ENCODE assay signal across 14 cellular contexts in the genomic region with DNA sequence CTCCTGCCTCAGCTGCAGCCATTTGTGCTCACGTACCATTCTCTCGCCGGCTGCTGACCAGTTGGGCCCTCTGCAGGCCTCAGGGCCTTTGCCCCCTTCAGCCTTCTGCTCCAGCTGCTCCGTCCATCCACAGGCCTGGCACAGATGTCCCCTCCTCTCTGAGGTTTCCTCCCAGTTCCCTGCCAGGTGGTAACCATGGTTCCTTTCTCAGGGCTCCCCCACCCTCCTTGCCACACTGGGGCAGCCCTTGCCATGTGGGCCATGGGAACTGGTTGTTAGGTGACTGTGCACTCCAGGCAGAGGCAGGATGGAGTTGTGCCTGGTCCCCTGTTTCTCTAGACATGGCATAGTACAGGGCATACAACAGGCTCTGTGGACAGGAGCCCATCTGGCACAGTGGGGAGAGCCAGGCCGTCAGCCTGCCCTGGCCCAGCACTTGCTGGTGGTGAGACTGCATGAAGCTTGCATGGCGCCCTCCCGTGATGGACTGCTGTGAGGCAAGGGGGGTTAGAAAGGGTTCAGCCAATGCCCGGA.
DNase-seq lines count a peak whose midpoint lies in the region; ATAC-seq, FAIRE-seq and TF ChIP-seq lines count a peak whose summit lies in the region.
"Had no signal": no experiment of that assay in that cellular context is flagged by ENCODE, and none has a peak within 500 bp of the region (broad histone marks: within the 10 kb centered on the region; RNA-seq: fewer than 3 reads in every experiment).

No MANE protein-coding gene starts in this region.

- H3K4me1 Mint-ChIP-seq in mesothelial cell of epicardium = peaks cover 21% of the 10 kb centered on the region

- ATAC-seq in body of pancreas (peak; percentile 72), GM19035 (IDR thresholded peaks at IDR 0.05; ENCODE audit: unreplicated experiment) (no peak)
- ATAC-seq: activated CD4-positive, CD25-positive, alpha-beta regulatory T cell treated with anti-CD3 and anti-CD28 coated beads, Interleukin-2, amount 50 U/mL, for 24 hours; stimulated activated naive CD8-positive, alpha-beta T cell treated with anti-CD3 and anti-CD28 coated beads, Interleukin-15, amount 100 ng/mL, for 72 hours had no signal

- WGBS in body of pancreas, 2 donors = 56 to 59% methylated on average over 4 to 8 of the region's 8 CpGs

- FAIRE-seq in GM12891 (lab: Jason Lieb, UNC) = no peak

- TF ChIP-seq POLR2A in body of pancreas (IDR thresholded peaks at IDR 0.05) (peak in 1 of 3 donors; percentile 24), GM12891 (IDR thresholded peaks at IDR 0.05; ENCODE audit: low read depth, low read length) (no peak)

- H3K36me3 ChIP-seq in BE2C (no peaks in the 10 kb centered on the region), body of pancreas (replicated peaks in 1 of 2; ENCODE audit: insufficient read depth in 1 of 2, low read depth in 2 of 2) (no peaks in the 10 kb centered on the region)
- H3K36me3 ChIP-seq: MG63, SJCRH30 had no signal

- H3K27ac ChIP-seq in body of pancreas = peak overlapping the region; percentile 77 to 86 (median 84)
- H3K27ac ChIP-seq: SJCRH30 had no signal

- peaks cover 49% of the 10 kb centered on the region for H3K4me1 ChIP-seq in BE2C
- peaks cover 66% of the 10 kb centered on the region for H3K4me1 ChIP-seq in body of pancreas
- H3K4me1 ChIP-seq: SJCRH30 had no signal

- peaks cover 5% of the 10 kb centered on the region for H3K36me3 Mint-ChIP-seq in mesothelial cell of epicardium

- peak; percentile 22; the same call in 1 of the 2 replicates for TF ChIP-seq CTCF in BE2C (IDR thresholded peaks at IDR 0.05; ENCODE audit: low read depth, low read length)
- no peak for TF ChIP-seq CTCF in body of pancreas (IDR thresholded peaks at IDR 0.05)
- no peak for TF ChIP-seq CTCF in mesothelial cell of epicardium (IDR thresholded peaks at IDR 0.05; ENCODE audit: unreplicated experiment)

- intact Hi-C loops in body of pancreas (cut with DNase I) = no loop called here

- no peaks in the 10 kb centered on the region for H3K9me3 Mint-ChIP-seq in mesothelial cell of epicardium
- H3K9me3 Mint-ChIP-seq: activated T-helper 2 cell treated with anti-CD3 and anti-CD28 coated beads, Interferon-gamma antibody, Interleukin-2, Interleukin-4, amounts not matched to agents 10 μg/mL and 5 μg/mL and 100 μg/mL, durations not matched to agents 14 hours and 24 hours and 36 hours; stimulated activated naive CD8-positive, alpha-beta T cell treated with anti-CD3 and anti-CD28 coated beads, Interleukin-15, amount 100 ng/mL, for 72 hours had no signal

- H3K27ac Mint-ChIP-seq in mesothelial cell of epicardium = peak overlapping the region; percentile 45

- no peak overlapping the region for H3K4me3 ChIP-seq in BE2C (ENCODE audit: low read depth, low read length)
- no peak overlapping the region for H3K4me3 ChIP-seq in body of pancreas
- H3K4me3 ChIP-seq: MG63, SJCRH30 had no signal

- DNase-seq in BE2C (peak; percentile 62), DMS 273 (lab: John Stamatoyannopoulos, UW; ENCODE audit: unreplicated experiment) (peak; percentile 89), body of pancreas (peak; percentile 79 to 91 (median 88)), mesothelial cell of epicardium (ENCODE audit: low spot score in 2 of 2, unreplicated experiment in 2 of 2) (peak in 1 of 2 experiments; percentile 33), GM12891 (ENCODE audit: insufficient read length, low spot score) (no peak), T-helper 1 cell (no peak), AG20443 (ENCODE audit: low spot score) (no peak)
- DNase-seq: kidney glomerular epithelial cell, MG63, SJCRH30 had no signal

- H3K27me3 Mint-ChIP-seq in mesothelial cell of epicardium (ENCODE audit: low read depth) = no peaks in the 10 kb centered on the region
- H3K27me3 Mint-ChIP-seq: stimulated activated naive CD8-positive, alpha-beta T cell treated with anti-CD3 and anti-CD28 coated beads, Interleukin-15, amount 100 ng/mL, for 72 hours had no signal

- H3K4me3 Mint-ChIP-seq in mesothelial cell of epicardium = no peak overlapping the region

- H3K9me3 ChIP-seq in BE2C (no peaks in the 10 kb centered on the region), body of pancreas (no peaks in the 10 kb centered on the region)
- H3K9me3 ChIP-seq: MG63, SJCRH30 had no signal

- no peaks in the 10 kb centered on the region for H3K27me3 ChIP-seq in BE2C
- no peaks in the 10 kb centered on the region for H3K27me3 ChIP-seq in body of pancreas
- H3K27me3 ChIP-seq: MG63, SJCRH30 had no signal

TF ChIP-seq in GM12891, 5 proteins besides CTCF, POLR2A, EP300 and RAD21:
- TF ChIP-seq SPI1 (IDR thresholded peaks at IDR 0.05; ENCODE audit: low read depth, low read length) = no peak
- TF ChIP-seq POLR2AphosphoS5 (IDR thresholded peaks at IDR 0.05; ENCODE audit: low read depth, low read length) = no peak
- TF ChIP-seq PAX5 (IDR thresholded peaks at IDR 0.05; ENCODE audit: insufficient read depth, low read length, severe bottlenecking) = no peak
- TF ChIP-seq POU2F2 (IDR thresholded peaks at IDR 0.05; ENCODE audit: low read depth, low read length) = no peak
- no peak for TF ChIP-seq TAF1 (IDR thresholded peaks at IDR 0.05; ENCODE audit: low read depth, low read length)

Comparison
In these comparisons a context has a peak if more than half of its experiments do, and no peak if none do; other contexts are left out.
1. DNase-seq: peak in BE2C (single experiment), DMS 273 (single experiment) and body of pancreas (4 of 4); none in GM12891 (single experiment), T-helper 1 cell (0 of 5) and AG20443 (single experiment).